10 cellular contexts compared by ENCODE assay signal in the genomic region with DNA sequence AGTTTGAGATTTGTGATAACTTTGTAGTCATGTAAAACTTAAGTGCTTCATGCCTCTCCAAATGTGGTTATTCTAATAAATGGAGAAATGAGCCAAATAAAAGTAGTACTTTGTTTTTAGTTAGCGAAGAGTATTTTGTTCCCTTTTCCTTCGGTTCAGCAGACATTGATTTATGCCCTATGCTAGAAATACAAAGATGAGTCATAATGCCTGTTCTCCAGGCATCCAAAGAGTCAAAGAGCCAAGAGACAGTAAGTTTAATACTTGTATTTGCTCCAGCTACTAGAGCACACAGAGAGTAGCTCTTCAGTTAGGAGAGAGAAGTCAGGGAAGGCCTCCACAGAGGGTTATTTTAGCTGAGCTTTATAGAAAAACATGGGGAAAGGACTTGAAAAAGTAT. TPM values are rescaled to one million over a fixed set of nuclear protein-coding genes. Genes with fewer than 3 reads are reported as not detected.
DNase-seq lines count a peak whose midpoint lies in the region; ATAC-seq, FAIRE-seq and TF ChIP-seq lines count a peak whose summit lies in the region.
"Had no signal": no experiment of that assay in that cellular context is flagged by ENCODE, and none has a peak within 500 bp of the region (broad histone marks: within the 10 kb centered on the region; RNA-seq: fewer than 3 reads in every experiment).

No MANE protein-coding gene starts in this region.

- no CpG with 5 or more reads among the region's 2 CpGs for WGBS in IMR-90 (ENCODE audit: extremely low coverage in 2 of 2, insufficient read length in 1 of 2), 2 experiments

- H3K56ac ChIP-seq in IMR-90 (ENCODE audit: extremely low read depth, insufficient read depth, low read length), result no peak overlapping the region

- H3K4me3 ChIP-seq in IMR-90 (ENCODE audit: insufficient read depth, low read depth, low read length) (no peak overlapping the region), astrocyte of the spinal cord (ENCODE audit: low read depth, low read length) (no peak overlapping the region), left lung (no peak overlapping the region), vagina (no peak overlapping the region)
- H3K4me3 ChIP-seq: thoracic aorta had no signal

- dilution Hi-C loops in IMR-90 (cut with HindIII; ENCODE audit: low sequenced_read_pairs, unreplicated experiment), result no loop called here

- POLR2A ChIA-PET in IMR-90 (lab: Charles Lee; ENCODE audit: unreplicated experiment), result no interaction called here

- H3K18ac ChIP-seq in IMR-90 (ENCODE audit: low read depth, low read length), result no peak overlapping the region

- H3K27me3 Mint-ChIP-seq in effector memory CD8-positive, alpha-beta T cell, result no peaks in the 10 kb centered on the region
- H3K27me3 Mint-ChIP-seq: activated T-helper 17 cell treated with anti-CD3 and anti-CD28 coated beads, Interleukin-2, amount 50 U/mL, for 72 hours had no signal

- no peak overlapping the region for H2AK9ac ChIP-seq in IMR-90 (replicated peaks; ENCODE audit: low read depth, low read length, poor library complexity)

- H3K9ac ChIP-seq in IMR-90 (ENCODE audit: low read depth, low read length), result no peak overlapping the region; the same call in 1 of the 2 replicates

- H3K36me3 ChIP-seq in IMR-90 (ENCODE audit: control insufficient read depth, insufficient read depth, low read length), result peaks cover 3% of the 10 kb centered on the region; the same call in 1 of the 2 replicates
- peaks cover 0 to 28% of the 10 kb centered on the region in 2 donors for H3K36me3 ChIP-seq in left lung
- H3K36me3 ChIP-seq in vagina, result peaks cover 0 to 14% of the 10 kb centered on the region in 2 donors

- no peak for TF ChIP-seq RAD21 in IMR-90 (IDR thresholded peaks at IDR 0.05; ENCODE audit: low read length)

- H3K79me1 ChIP-seq in IMR-90 (ENCODE audit: low read depth in 1 of 2, low read length in 2 of 2), result 0 out of 4 replicates have a peak, but pooled peaks cover 0 to 2% of the 10 kb centered on the region in 2 experiments

- no peak overlapping the region for H2BK20ac ChIP-seq in IMR-90 (ENCODE audit: low read depth, low read length)

- no peak overlapping the region for H3K23ac ChIP-seq in IMR-90 (ENCODE audit: low read depth, low read length)

- no peak overlapping the region for H3K4ac ChIP-seq in IMR-90 (ENCODE audit: low read depth, low read length)

- BruUV-seq in IMR-90 (replicated peaks; lab: Mats Ljungman, UMichigan), result no TSS peak

- H3K4me1 ChIP-seq in IMR-90 (ENCODE audit: control insufficient read depth, insufficient read depth, low read length), result peaks cover 2% of the 10 kb centered on the region
- H3K4me1 ChIP-seq in left lung, result no peaks in the 10 kb centered on the region
- H3K4me1 ChIP-seq in vagina, result peaks cover 24% of the 10 kb centered on the region

- peaks cover 34% of the 10 kb centered on the region for H3K36me3 Mint-ChIP-seq in effector memory CD8-positive, alpha-beta T cell (ENCODE audit: insufficient read depth)

- intact Hi-C loops in IMR-90 (cut with micrococcal nuclease), result loop anchor here (1.0 to 2.0 kb wide), 2 partner anchors 35 to 185 kb away; no protein-coding TSS in a partner anchor
- intact Hi-C loops in left lung (cut with DNase I), result loop anchor here in 1 of 2 donors (10.0 kb wide), 1 partner anchor 209 kb away; a partner anchor contains a TSS
- intact Hi-C loops in vagina (cut with DNase I), result no loop called here

- H3K27ac Mint-ChIP-seq in effector memory CD8-positive, alpha-beta T cell, result no peak overlapping the region
- H3K27ac Mint-ChIP-seq: activated T-helper 17 cell treated with anti-CD3 and anti-CD28 coated beads, Interleukin-2, amount 50 U/mL, for 72 hours had no signal

- 0 out of 4 replicates have a peak overlapping the region, but pooled peaks of 1 of the 2 experiments have one; percentile 3 for H4K8ac ChIP-seq in IMR-90 (ENCODE audit: low read depth in 2 of 2, low read length in 2 of 2)

- no peak overlapping the region for H3K4me2 ChIP-seq in IMR-90 (ENCODE audit: low read depth, low read length)

- H4K91ac ChIP-seq in IMR-90 (ENCODE audit: insufficient read depth, low read depth, low read length), result peak overlapping the region; percentile 17; the same call in 1 of the 2 replicates

- H3K4me3 Mint-ChIP-seq in effector memory CD8-positive, alpha-beta T cell, result no peak overlapping the region
- H3K4me3 Mint-ChIP-seq: activated T-helper 17 cell treated with anti-CD3 and anti-CD28 coated beads, Interleukin-2, amount 50 U/mL, for 72 hours had no signal

- no peak overlapping the region for H2BK120ac ChIP-seq in IMR-90 (ENCODE audit: low read depth, low read length)

- H3K14ac ChIP-seq in IMR-90 (replicated peaks; ENCODE audit: low read depth, low read length), result no peak overlapping the region

- ATAC-seq in IMR-90 (ENCODE audit: low read depth) (peak; percentile 82), left lung (peak; percentile 61), HG03039 (IDR thresholded peaks at IDR 0.05; ENCODE audit: unreplicated experiment) (no peak)
- no peak for ATAC-seq in effector memory CD8-positive, alpha-beta T cell (replicated peaks)
- ATAC-seq: activated T-helper 17 cell treated with anti-CD3 and anti-CD28 coated beads, Interleukin-2, amount 50 U/mL, for 72 hours had no signal

- FAIRE-seq in GM12891 (lab: Jason Lieb, UNC), result no peak
- FAIRE-seq: TTC549 had no signal

- CTCF ChIA-PET in IMR-90 (lab: Yijun Ruan, JAX), result interaction anchor here (1.0 to 1.7 kb wide), 3 partner anchors 185 to 205 kb away, joined by 3 to 6 read pairs (median 3); no protein-coding TSS in a partner anchor

- 0 out of 2 replicates have a peak overlapping the region, but pooled peaks have one; percentile 18 for H3K27ac ChIP-seq in IMR-90 (ENCODE audit: insufficient read depth, low read length)
- H3K27ac ChIP-seq in left lung, result peak overlapping the region in 1 of 2 donors; percentile 2
- H3K27ac ChIP-seq in vagina, result peak overlapping the region; percentile 64
- H3K27ac ChIP-seq: thoracic aorta had no signal

- no peak for TF ChIP-seq POLR2A in IMR-90 (IDR thresholded peaks at IDR 0.05; ENCODE audit: low read depth, low read length)
- no peak for TF ChIP-seq POLR2A in vagina (IDR thresholded peaks at IDR 0.05)
- TF ChIP-seq POLR2A in GM12891 (IDR thresholded peaks at IDR 0.05; ENCODE audit: low read depth, low read length), result no peak

- no peaks in the 10 kb centered on the region for H3K9me3 ChIP-seq in IMR-90 (ENCODE audit: control insufficient read depth, insufficient read depth, low read length)
- H3K9me3 ChIP-seq in left lung, result no peaks in the 10 kb centered on the region
- no peaks in the 10 kb centered on the region for H3K9me3 ChIP-seq in vagina
- H3K9me3 ChIP-seq: thoracic aorta had no signal

- no peak overlapping the region for H2AFZ ChIP-seq in IMR-90 (replicated peaks; ENCODE audit: low read length, poor library complexity)

- H3K9me3 Mint-ChIP-seq in effector memory CD8-positive, alpha-beta T cell, result no peaks in the 10 kb centered on the region
- H3K9me3 Mint-ChIP-seq: activated T-helper 17 cell treated with anti-CD3 and anti-CD28 coated beads, Interleukin-2, amount 50 U/mL, for 72 hours had no signal

- TF ChIP-seq CTCF in IMR-90 (conservative IDR thresholded peaks at IDR 0.05; ENCODE audit: low read depth, low read length) (no peak), astrocyte of the spinal cord (IDR thresholded peaks at IDR 0.05; ENCODE audit: low read depth, low read length) (no peak), left lung (IDR thresholded peaks at IDR 0.05) (no peak), vagina (IDR thresholded peaks at IDR 0.05) (no peak)

- peak overlapping the region; percentile 5 for H2BK5ac ChIP-seq in IMR-90 (ENCODE audit: low read depth, low read length, poor library complexity, severe bottlenecking)

- peak; percentile 78 for DNase-seq in IMR-90
- DNase-seq in astrocyte of the spinal cord (ENCODE audit: low read depth, low spot score), result peak; percentile 77
- no peak for DNase-seq in left lung
- no peak for DNase-seq in vagina (ENCODE audit: extremely low spot score in 2 of 2)
- DNase-seq in GM12891 (ENCODE audit: insufficient read length, low spot score), result no peak
- no peak for DNase-seq in effector memory CD8-positive, alpha-beta T cell

- in situ Hi-C loops in IMR-90 (cut with MboI; ENCODE audit: low sequenced_read_pairs) (loop anchor here (10.0 kb wide), 1 partner anchor 209 kb away; a partner anchor contains a TSS), astrocyte of the spinal cord (cut with HindIII; ENCODE audit: low sequenced_read_pairs) (no loop called here)

- no peak overlapping the region for H4K5ac ChIP-seq in IMR-90 (ENCODE audit: low read depth, low read length)

- H2BK15ac ChIP-seq in IMR-90 (ENCODE audit: low read depth, low read length), result peak overlapping the region; percentile 46; the same call in 1 of the 3 replicates

- H4K20me1 ChIP-seq in IMR-90 (ENCODE audit: insufficient read depth, low read length), result no peaks in the 10 kb centered on the region

- no peak overlapping the region for H2AK5ac ChIP-seq in IMR-90 (ENCODE audit: low read depth, low read length)

- peaks cover 7% of the 10 kb centered on the region; the same call in 1 of the 2 replicates for H3K9me1 ChIP-seq in IMR-90 (ENCODE audit: insufficient read depth, low read length)

- no peaks in the 10 kb centered on the region for H3K27me3 ChIP-seq in IMR-90 (ENCODE audit: control insufficient read depth, insufficient read depth, low read length)
- no peaks in the 10 kb centered on the region for H3K27me3 ChIP-seq in left lung
- no peaks in the 10 kb centered on the region for H3K27me3 ChIP-seq in vagina

- peaks cover 3 to 4% of the 10 kb centered on the region in 2 donors for H3K4me1 Mint-ChIP-seq in effector memory CD8-positive, alpha-beta T cell (ENCODE audit: low read depth in 2 of 2)
- H3K4me1 Mint-ChIP-seq: activated T-helper 17 cell treated with anti-CD3 and anti-CD28 coated beads, Interleukin-2, amount 50 U/mL, for 72 hours had no signal

TF ChIP-seq in IMR-90, 13 proteins besides CTCF, POLR2A, EP300 and RAD21 (continues in another document):
- no peak for TF ChIP-seq CHD1 (IDR thresholded peaks at IDR 0.05; ENCODE audit: low read depth, low read length)

TF ChIP-seq in GM12891, 5 proteins besides CTCF, POLR2A, EP300 and RAD21 (continues in another document):
- TF ChIP-seq POU2F2 (IDR thresholded peaks at IDR 0.05; ENCODE audit: low read depth, low read length), result no peak
- TF ChIP-seq PAX5 (IDR thresholded peaks at IDR 0.05; ENCODE audit: insufficient read depth, low read length, severe bottlenecking), result no peak
- TF ChIP-seq SPI1 (IDR thresholded peaks at IDR 0.05; ENCODE audit: low read depth, low read length), result no peak

RNA-seq across cellular contexts. Expression of a gene that starts 38.8 kb away (rescaled TPM):
- total RNA-seq in IMR-90 (2012; rRNA removed) (not detected in 2 replicates), left lung (10 to 100 TPM; 20.1 to 48.7 TPM), vagina (not detected)
- polyA plus RNA-seq in IMR-90 (2012; rRNA removed), result not detected in 2 replicates
- 0.31 TPM in 1 of 2 replicates, not detected in the other for polyA plus RNA-seq in IMR-90 (2012; cell fraction: cytosol; rRNA removed)
- polyA plus RNA-seq in IMR-90 (2012; cell fraction: nucleus; rRNA removed; ENCODE audit: low replicate concordance), result 0.11 TPM in 1 of 2 replicates, not detected in the other
- polyA plus RNA-seq in GM12891 (2012; ENCODE audit: low read depth, missing spikeins), result 82.0 TPM

RNA-seq across cellular contexts. Expression of a gene that starts 40.7 kb away (rescaled TPM):
- 107 and 115 TPM in 2 replicates for total RNA-seq in IMR-90 (2012; rRNA removed)
- polyA plus RNA-seq in IMR-90 (2012; rRNA removed), result 40.1 and 42.7 TPM in 2 replicates
- polyA plus RNA-seq in IMR-90 (2012; cell fraction: cytosol; rRNA removed), result 8.2 and 10.4 TPM in 2 replicates
- polyA plus RNA-seq in IMR-90 (2012; cell fraction: nucleus; rRNA removed; ENCODE audit: low replicate concordance), result 4.2 and 21.9 TPM in 2 replicates
- total RNA-seq in left lung, result 10 to 100 TPM; 27.8 to 30.9 TPM
- total RNA-seq in vagina, result 18.7 TPM
- polyA plus RNA-seq in GM12891 (2012; ENCODE audit: low read depth, missing spikeins), result 43.7 TPM

Comparison
In these comparisons a context has a peak if more than half of its experiments do, and no peak if none do; other contexts are left out.
1. ATAC-seq: peak in IMR-90 (single experiment) and left lung (single experiment); none in effector memory CD8-positive, alpha-beta T cell (single experiment) and HG03039 (single experiment).
2. DNase-seq: peak in IMR-90 (single experiment) and astrocyte of the spinal cord (single experiment); none in left lung (0 of 2), vagina (0 of 2), GM12891 (single experiment) and effector memory CD8-positive, alpha-beta T cell (0 of 3).
3. RNA of a gene that starts 38.8 kb away (total RNA-seq): 20.1 to 48.7 TPM in left lung; not detected in vagina (single experiment) and not detected in IMR-90; every median in the first group is over 10 times any median in the second.